ENCODE assay signal across 8 cellular contexts in the genomic region with DNA sequence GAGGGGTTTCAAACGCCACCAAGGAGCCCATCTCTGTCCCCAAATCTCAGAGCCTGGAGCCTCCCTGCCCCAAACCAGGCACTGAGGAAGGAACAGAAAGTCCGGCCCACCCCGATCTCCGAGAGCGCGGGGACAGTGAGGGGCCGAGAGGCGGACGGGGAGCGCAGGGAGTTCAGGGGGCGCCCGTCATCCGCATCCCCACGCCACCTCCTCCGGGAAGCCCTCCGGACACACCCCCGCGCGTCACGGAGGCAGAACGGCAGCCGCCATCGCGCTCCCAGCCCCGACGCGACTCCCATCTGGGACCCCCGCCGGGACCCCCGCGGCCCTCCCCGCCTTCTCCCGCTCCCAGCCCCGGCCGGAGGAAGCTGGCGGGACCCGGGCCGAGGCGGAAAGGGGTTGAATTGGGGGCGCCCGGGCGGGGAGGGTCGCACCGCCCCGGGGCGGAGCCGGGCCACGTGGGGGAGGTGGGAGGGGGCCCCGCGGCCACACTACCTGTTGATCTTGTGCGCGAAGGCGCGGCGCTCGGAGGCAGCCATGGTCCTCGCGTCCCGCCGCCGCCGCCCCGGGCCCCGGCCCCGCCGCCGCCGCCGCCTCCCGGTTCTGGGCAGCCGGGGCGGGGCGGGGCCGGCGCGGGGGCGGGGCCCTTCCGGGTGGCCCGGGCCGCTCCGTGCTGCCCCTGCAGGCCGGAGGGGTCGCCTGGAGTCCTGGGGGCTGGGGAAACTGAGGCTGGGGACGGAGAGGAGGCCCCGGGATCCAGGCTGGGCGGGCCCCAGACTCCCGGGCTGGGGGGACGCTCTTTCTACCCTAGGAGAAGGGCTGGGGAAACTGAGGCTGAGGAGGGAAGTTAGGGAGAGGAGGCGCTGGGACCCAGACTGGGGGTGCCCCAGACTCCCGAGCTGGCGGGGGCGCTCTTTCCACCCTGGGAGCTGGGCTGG. TPM values are rescaled to one million over a fixed set of nuclear protein-coding genes. Genes with fewer than 3 reads are reported as not detected.
DNase-seq lines count a peak whose midpoint lies in the region; ATAC-seq, FAIRE-seq and TF ChIP-seq lines count a peak whose summit lies in the region.

DOCK6 (minus strand) TSS at position 623 of the 938 bp plus-strand sequence; CDS start at position 539, 84 bp downstream.

- CTCF ChIA-PET in activated naive CD4-positive, alpha-beta T cell treated with anti-CD3 and anti-CD28 coated beads for 36 hours (lab: Charles Lee): interaction anchor here (0.6 kb wide), 1 partner anchor 98 kb away, joined by 3 read pairs; no protein-coding TSS in a partner anchor

- H4K91ac ChIP-seq in trophoblast cell (ENCODE audit: low read depth, low read length): peak within 1 kb of the TSS; percentile 70

- H3K4me1 Mint-ChIP-seq in CD14-positive monocyte: peaks cover 2% of the 10 kb centered on the region
- H3K4me1 Mint-ChIP-seq in activated naive CD4-positive, alpha-beta T cell treated with anti-CD3 and anti-CD28 coated beads for 36 hours (ENCODE audit: low read depth): peaks cover 3% of the 10 kb centered on the region

- peak within 1 kb of the TSS; percentile 27 for H2BK5ac ChIP-seq in trophoblast cell (ENCODE audit: low read depth, low read length, poor library complexity)

- H4K8ac ChIP-seq in trophoblast cell (ENCODE audit: low read depth, low read length): peak within 1 kb of the TSS; percentile 98

- H3K9me3 Mint-ChIP-seq in CD14-positive monocyte: peaks cover 0 to 17% (median 9%) of the 10 kb centered on the region in 7 donors
- H3K9me3 Mint-ChIP-seq in activated naive CD4-positive, alpha-beta T cell treated with anti-CD3 and anti-CD28 coated beads for 36 hours: no peaks in the 10 kb centered on the region

- peaks cover 7 to 9% of the 10 kb centered on the region in 2 experiments for H3K4me1 ChIP-seq in trophoblast cell (ENCODE audit: control insufficient read depth in 1 of 2, insufficient read depth in 2 of 2, low read length in 2 of 2)

- peak within 1 kb of the TSS; percentile 96 for H4K12ac ChIP-seq in trophoblast cell (ENCODE audit: low read depth, low read length)

- H3K27me3 ChIP-seq in trophoblast cell (ENCODE audit: insufficient read depth, low read length): no peaks in the 10 kb centered on the region

- H3K9ac ChIP-seq in trophoblast cell (ENCODE audit: low read length): peak within 1 kb of the TSS; percentile 8

- WGBS in trophoblast cell (ENCODE audit: extremely low coverage, insufficient coverage, insufficient read length): no CpG with 5 or more reads among the region's 92 CpGs

- H3K27ac Mint-ChIP-seq in CD14-positive monocyte: peak within 1 kb of the TSS in 2 of 7 donors; percentile 18 to 41
- H3K27ac Mint-ChIP-seq in activated naive CD4-positive, alpha-beta T cell treated with anti-CD3 and anti-CD28 coated beads for 36 hours: no peak within 1 kb of the TSS

- peak within 1 kb of the TSS; percentile 75 for H2BK12ac ChIP-seq in trophoblast cell (ENCODE audit: low read length)

- peak within 1 kb of the TSS; percentile 91 for H2AFZ ChIP-seq in trophoblast cell (ENCODE audit: insufficient read depth, low read length, poor library complexity)

- FAIRE-seq in HTR-8/SVneo (lab: Jason Lieb, UNC): no peak

- intact Hi-C loops in CD14-positive monocyte (cut with micrococcal nuclease): no loop called here
- intact Hi-C loops in activated naive CD4-positive, alpha-beta T cell treated with anti-CD3 and anti-CD28 coated beads for 36 hours (cut with micrococcal nuclease): no loop called here
- intact Hi-C loops in Right ventricle myocardium inferior (cut with DNase I): no loop called here

- peak within 1 kb of the TSS; percentile 94 for H3K14ac ChIP-seq in trophoblast cell (ENCODE audit: low read length)

- H3K9me3 ChIP-seq in trophoblast cell (ENCODE audit: insufficient read depth, low read depth, low read length): peaks cover 2% of the 10 kb centered on the region

- no peaks in the 10 kb centered on the region for H3K36me3 Mint-ChIP-seq in CD14-positive monocyte
- no peaks in the 10 kb centered on the region for H3K36me3 Mint-ChIP-seq in activated naive CD4-positive, alpha-beta T cell treated with anti-CD3 and anti-CD28 coated beads for 36 hours (ENCODE audit: low read depth)

- H3K36me3 ChIP-seq in trophoblast cell (ENCODE audit: control insufficient read depth in 1 of 2, insufficient read depth in 2 of 2, low read length in 2 of 2): no peaks in the 10 kb centered on the region

- H3K4ac ChIP-seq in trophoblast cell (ENCODE audit: low read depth, low read length): peak within 1 kb of the TSS; percentile 73

- H3K4me3 Mint-ChIP-seq in CD14-positive monocyte: peak within 1 kb of the TSS; percentile 78 to 87
- H3K4me3 Mint-ChIP-seq in activated naive CD4-positive, alpha-beta T cell treated with anti-CD3 and anti-CD28 coated beads for 36 hours: peak within 1 kb of the TSS; percentile 71

- H3K27me3 Mint-ChIP-seq in CD14-positive monocyte (ENCODE audit: low read depth in 3 of 3): peaks cover 52 to 78% (median 70%) of the 10 kb centered on the region in 3 donors
- H3K27me3 Mint-ChIP-seq in activated naive CD4-positive, alpha-beta T cell treated with anti-CD3 and anti-CD28 coated beads for 36 hours (ENCODE audit: low read depth): peaks cover 43% of the 10 kb centered on the region

- DNase-seq in CD14-positive monocyte (ENCODE audit: low spot score) (no peak), HTR-8/SVneo (ENCODE audit: insufficient read length, low spot score) (peak; percentile 41), Right ventricle myocardium inferior (ENCODE audit: missing footprints) (no peak), trophoblast cell (peak in 1 of 2 donors; percentile 18), SW480 (ENCODE audit: low spot score) (no peak), inferior parietal cortex (ENCODE audit: extremely low spot score) (no peak)
- peak; percentile 28 for DNase-seq in activated naive CD4-positive, alpha-beta T cell treated with anti-CD3 and anti-CD28 coated beads for 36 hours

- peaks cover 5% of the 10 kb centered on the region for H3K79me2 ChIP-seq in trophoblast cell (ENCODE audit: control insufficient read depth, insufficient read depth, low read length, poor library complexity)

- peak within 1 kb of the TSS; percentile 74 for H3K18ac ChIP-seq in trophoblast cell (ENCODE audit: low read length)

- peak within 1 kb of the TSS; percentile 93 for H3K4me2 ChIP-seq in trophoblast cell (ENCODE audit: low read length)

- H3K23ac ChIP-seq in trophoblast cell (ENCODE audit: low read length): no peak within 1 kb of the TSS

- peak within 1 kb of the TSS; percentile 83 for H2BK120ac ChIP-seq in trophoblast cell (ENCODE audit: insufficient read depth, low read length, poor library complexity)

- H3K79me1 ChIP-seq in trophoblast cell (ENCODE audit: low read length): peaks cover 6% of the 10 kb centered on the region

- ATAC-seq in Right ventricle myocardium inferior: peak; percentile 68
- no peak for ATAC-seq in GM19397 (IDR thresholded peaks at IDR 0.05; ENCODE audit: unreplicated experiment)

- H3K4me3 ChIP-seq in trophoblast cell (ENCODE audit: low read depth, low read length): peak within 1 kb of the TSS; percentile 68

- peak; percentile 22 for TF ChIP-seq CTCF in CD14-positive monocyte (IDR thresholded peaks at IDR 0.05)

- H3K27ac ChIP-seq in trophoblast cell (ENCODE audit: low read depth, low read length): no peak within 1 kb of the TSS

- H2AK5ac ChIP-seq in trophoblast cell (ENCODE audit: low read length): peak within 1 kb of the TSS; percentile 94

RNA-seq across cellular contexts. Expression of gene DOCK6, which starts in this region (rescaled TPM):
- under 1 TPM; 0.03 to 0.18 TPM for polyA plus RNA-seq in CD14-positive monocyte
- total RNA-seq in activated naive CD4-positive, alpha-beta T cell treated with anti-CD3 and anti-CD28 coated beads for 36 hours: 1 to 10 TPM; 6.1 to 7.1 TPM
- 35.1 TPM for total RNA-seq in Right ventricle myocardium inferior
- polyA plus RNA-seq in trophoblast cell (2013): 15.6 and 16.3 TPM in 2 replicates

Comparison
In these comparisons a context has a peak if more than half of its experiments do, and no peak if none do; other contexts are left out.
1. DNase-seq: peak in HTR-8/SVneo (single experiment) and activated naive CD4-positive, alpha-beta T cell treated with anti-CD3 and anti-CD28 coated beads for 36 hours (single experiment); none in CD14-positive monocyte (single experiment), Right ventricle myocardium inferior (single experiment), SW480 (single experiment) and inferior parietal cortex (single experiment).